Comparison of ENCODE assay signal across 1 cellular context in the genomic region with DNA sequence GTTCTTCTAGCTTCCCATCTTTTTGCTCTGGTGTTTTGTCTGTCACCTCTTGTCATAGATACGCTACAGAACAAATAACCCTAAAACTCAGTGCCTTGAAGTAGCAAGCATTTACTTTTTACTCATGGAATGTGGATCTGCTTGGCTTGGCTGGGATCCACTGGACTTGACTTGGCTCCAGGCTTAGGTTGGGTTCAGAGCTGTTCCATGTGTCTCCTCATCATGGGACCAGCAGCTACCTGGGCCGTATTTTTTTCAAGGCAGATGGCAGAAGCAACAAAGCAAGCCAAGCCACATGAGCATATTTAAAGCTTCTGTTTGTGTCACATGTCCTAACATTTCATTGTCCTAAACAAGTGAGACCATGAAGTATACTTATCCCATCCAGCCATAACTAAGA.
TF ChIP-seq lines count a peak whose summit lies in the region.

No MANE protein-coding gene starts in this region.

TF ChIP-seq in HepG2, 621 proteins besides CTCF, POLR2A, EP300 and RAD21:
- TF ChIP-seq BCL6 (CRISPR knock-in tag; IDR thresholded peaks at IDR 0.05) (no peak), NPAS2 (CRISPR knock-in tag; IDR thresholded peaks at IDR 0.05; ENCODE audit: borderline replicate concordance) (no peak), ZBTB49 (CRISPR knock-in tag; IDR thresholded peaks at IDR 0.05; ENCODE audit: borderline replicate concordance) (no peak), FOSL2 (CRISPR knock-in tag; IDR thresholded peaks at IDR 0.05) (no peak), KDM5B (CRISPR knock-in tag; IDR thresholded peaks at IDR 0.05; ENCODE audit: borderline replicate concordance) (no peak), ZNF333 (CRISPR knock-in tag; IDR thresholded peaks at IDR 0.05; ENCODE audit: borderline replicate concordance) (no peak), PAWR (CRISPR knock-in tag; IDR thresholded peaks at IDR 0.05; ENCODE audit: borderline replicate concordance) (no peak), FOXK1 (CRISPR knock-in tag; IDR thresholded peaks at IDR 0.05; ENCODE audit: borderline replicate concordance, low read depth) (no peak)
- TF ChIP-seq, protein P1, sequence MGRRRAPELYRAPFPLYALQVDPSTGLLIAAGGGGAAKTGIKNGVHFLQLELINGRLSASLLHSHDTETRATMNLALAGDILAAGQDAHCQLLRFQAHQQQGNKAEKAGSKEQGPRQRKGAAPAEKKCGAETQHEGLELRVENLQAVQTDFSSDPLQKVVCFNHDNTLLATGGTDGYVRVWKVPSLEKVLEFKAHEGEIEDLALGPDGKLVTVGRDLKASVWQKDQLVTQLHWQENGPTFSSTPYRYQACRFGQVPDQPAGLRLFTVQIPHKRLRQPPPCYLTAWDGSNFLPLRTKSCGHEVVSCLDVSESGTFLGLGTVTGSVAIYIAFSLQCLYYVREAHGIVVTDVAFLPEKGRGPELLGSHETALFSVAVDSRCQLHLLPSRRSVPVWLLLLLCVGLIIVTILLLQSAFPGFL (CRISPR knock-in tag; IDR thresholded peaks at IDR 0.05) = no peak
